Comparison of ENCODE assay signal across 1 cellular context in the genomic region with DNA sequence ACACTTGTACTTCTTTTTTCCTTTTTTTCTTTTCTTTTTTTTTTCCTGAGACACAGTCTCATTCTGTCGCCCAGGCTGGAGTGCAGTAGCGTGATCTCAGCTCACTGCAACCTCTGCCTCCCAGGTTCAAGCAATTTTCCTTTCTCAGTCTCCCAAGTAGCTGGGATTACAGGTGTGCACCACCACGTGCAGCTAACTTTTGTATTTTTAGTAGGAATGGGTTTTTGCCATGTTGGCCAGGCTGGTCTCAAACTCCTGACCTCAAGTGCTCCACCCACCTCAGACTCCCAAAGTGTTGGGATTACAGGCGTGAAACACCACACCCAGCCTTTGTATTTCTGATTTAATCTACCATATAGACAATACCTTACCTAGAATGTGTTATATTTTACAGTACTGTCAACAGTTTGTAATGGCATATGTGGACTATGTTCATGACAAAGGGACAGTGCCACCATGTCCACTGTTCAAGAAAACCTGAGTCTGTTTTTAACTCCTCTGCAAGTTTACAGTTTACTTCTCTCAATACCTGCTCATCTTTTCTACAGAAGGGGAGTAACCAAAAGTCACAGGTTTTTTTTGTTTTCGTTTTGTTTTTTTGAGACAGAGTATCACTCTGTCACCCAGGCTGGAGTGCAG.
TF ChIP-seq lines count a peak whose summit lies in the region.

No MANE protein-coding gene starts in this region.

TF ChIP-seq in A549, 52 proteins besides CTCF, POLR2A, EP300 and RAD21 (continued from another document):
- no peak for TF ChIP-seq ESRRA (IDR thresholded peaks at IDR 0.05; ENCODE audit: borderline replicate concordance, low read length)
